In the genomic region with DNA sequence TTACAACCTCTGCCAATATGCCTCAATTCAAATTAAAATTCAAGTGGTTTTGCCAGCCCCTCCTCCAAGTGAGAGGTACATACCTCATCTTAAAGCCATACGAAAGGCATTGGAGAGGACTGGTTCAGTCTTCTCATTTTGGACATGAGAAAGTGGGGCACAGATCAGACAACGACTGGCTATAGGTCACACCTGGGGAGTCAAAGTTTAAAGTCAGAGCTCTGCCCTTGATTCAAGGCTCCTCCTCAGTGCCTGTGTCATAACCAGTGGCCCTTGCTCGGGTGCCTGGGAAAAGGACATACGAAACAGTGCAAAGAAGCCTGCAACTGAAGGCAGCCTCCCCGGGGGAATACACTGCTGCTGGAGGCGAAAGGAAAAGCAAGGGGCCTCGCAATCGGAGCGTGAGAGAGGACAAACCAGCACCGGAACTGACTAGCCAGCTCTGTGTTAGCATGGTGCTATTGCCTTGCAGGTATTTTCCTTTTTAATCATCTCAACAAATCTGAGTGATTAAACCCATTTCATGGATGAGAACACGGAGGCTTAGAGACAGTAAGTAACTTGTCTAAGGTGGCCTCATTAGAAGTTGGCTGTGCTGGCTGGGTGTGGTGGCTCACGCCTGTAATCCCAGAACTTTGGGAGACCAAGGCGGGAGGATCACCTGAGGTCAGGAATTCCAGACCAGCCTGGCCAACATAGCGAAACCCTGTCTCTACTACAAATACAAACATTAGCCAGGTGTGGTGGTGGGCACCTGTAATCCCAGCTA, we compare ENCODE assay signal across 11 cellular contexts. TPM values are rescaled to one million over a fixed set of nuclear protein-coding genes. Genes with fewer than 3 reads are reported as not detected.
A peak's percentile ranks its signal among the peaks of the same experiment; 100 is the strongest.
DNase-seq lines count a peak whose midpoint lies in the region; ATAC-seq and TF ChIP-seq lines count a peak whose summit lies in the region.
"Had no signal": no experiment of that assay in that cellular context is flagged by ENCODE, and none has a peak within 500 bp of the region (broad histone marks: within the 10 kb centered on the region; RNA-seq: fewer than 3 reads in every experiment).

No MANE protein-coding gene starts in this region.

- no peak overlapping the region for H3K9ac ChIP-seq in IMR-90 (ENCODE audit: low read depth, low read length)

- H2AK9ac ChIP-seq in IMR-90 (replicated peaks; ENCODE audit: low read depth, low read length, poor library complexity) = no peak overlapping the region

- no peaks in the 10 kb centered on the region for H3K9me3 Mint-ChIP-seq in T-helper 1 cell treated with Interleukin-12 subunit alpha and Interleukin-12 subunit beta and Interleukin-4 antibody, amounts not matched to agents 30 μg/mL and 1 μg/mL, for 36 hours
- no peaks in the 10 kb centered on the region for H3K9me3 Mint-ChIP-seq in activated CD8-positive, alpha-beta T cell treated with anti-CD3 and anti-CD28 coated beads for 36 hours
- H3K9me3 Mint-ChIP-seq in naive thymus-derived CD8-positive, alpha-beta T cell = no peaks in the 10 kb centered on the region

- no peak overlapping the region for H3K56ac ChIP-seq in IMR-90 (ENCODE audit: extremely low read depth, insufficient read depth, low read length)

- peak overlapping the region; percentile 38; the same call in 1 of the 2 replicates for H2AK5ac ChIP-seq in IMR-90 (ENCODE audit: low read depth, low read length)

- TF ChIP-seq CTCF in IMR-90 (conservative IDR thresholded peaks at IDR 0.05; ENCODE audit: low read depth, low read length) = no peak
- TF ChIP-seq CTCF in activated CD8-positive, alpha-beta T cell treated with anti-CD3 and anti-CD28 coated beads for 36 hours (IDR thresholded peaks at IDR 0.05) = no peak
- no peak for TF ChIP-seq CTCF in vagina (IDR thresholded peaks at IDR 0.05)

- dilution Hi-C loops in IMR-90 (cut with HindIII; ENCODE audit: low sequenced_read_pairs, unreplicated experiment) = no loop called here

- no peak overlapping the region for H2BK5ac ChIP-seq in IMR-90 (ENCODE audit: low read depth, low read length, poor library complexity, severe bottlenecking)

- peak overlapping the region; percentile 85 to 100; a peak in 3 of 4 replicates for H4K8ac ChIP-seq in IMR-90 (ENCODE audit: low read depth in 2 of 2, low read length in 2 of 2)

- no peak overlapping the region for H3K14ac ChIP-seq in IMR-90 (replicated peaks; ENCODE audit: low read depth, low read length)

- H3K4me1 ChIP-seq in IMR-90 (ENCODE audit: control insufficient read depth, insufficient read depth, low read length) (peaks cover 8% of the 10 kb centered on the region), vagina (peaks cover 29% of the 10 kb centered on the region)

- POLR2A ChIA-PET in IMR-90 (lab: Charles Lee; ENCODE audit: unreplicated experiment) = no interaction called here
- POLR2A ChIA-PET in activated CD8-positive, alpha-beta T cell treated with anti-CD3 and anti-CD28 coated beads for 36 hours (lab: Charles Lee) = interaction anchor here (1.6 kb wide), 1 partner anchor 20 kb away, joined by 3 read pairs; no protein-coding TSS in a partner anchor
- POLR2A ChIA-PET in naive thymus-derived CD8-positive, alpha-beta T cell (lab: Charles Lee) = interaction anchor here (1.2 kb wide), 1 partner anchor 9 kb away, joined by 5 read pairs; no protein-coding TSS in a partner anchor

- no peaks in the 10 kb centered on the region for H3K9me3 ChIP-seq in IMR-90 (ENCODE audit: control insufficient read depth, insufficient read depth, low read length)
- no peaks in the 10 kb centered on the region for H3K9me3 ChIP-seq in vagina
- H3K9me3 ChIP-seq: uterus had no signal

- H4K5ac ChIP-seq in IMR-90 (ENCODE audit: low read depth, low read length) = peak overlapping the region; percentile 99

- intact Hi-C loops in IMR-90 (cut with micrococcal nuclease) (loop anchor here (1.0 to 5.0 kb wide), 3 partner anchors 65 to 313 kb away; no protein-coding TSS in a partner anchor), vagina (cut with DNase I) (no loop called here)
- intact Hi-C loops in activated CD8-positive, alpha-beta T cell treated with anti-CD3 and anti-CD28 coated beads for 36 hours (cut with micrococcal nuclease) = no loop called here

- H3K36me3 ChIP-seq in IMR-90 (ENCODE audit: control insufficient read depth, insufficient read depth, low read length) (peaks cover 2% of the 10 kb centered on the region; the same call in 1 of the 2 replicates), vagina (no peaks in the 10 kb centered on the region)
- H3K36me3 ChIP-seq: uterus had no signal

- peak overlapping the region; percentile 42; the same call in 1 of the 3 replicates for H2BK15ac ChIP-seq in IMR-90 (ENCODE audit: low read depth, low read length)

- TF ChIP-seq POLR2A in IMR-90 (IDR thresholded peaks at IDR 0.05; ENCODE audit: low read depth, low read length) = no peak
- no peak for TF ChIP-seq POLR2A in vagina (IDR thresholded peaks at IDR 0.05)

- H3K27ac ChIP-seq in IMR-90 (ENCODE audit: insufficient read depth, low read length) (no peak overlapping the region), vagina (no peak overlapping the region)
- H3K27ac ChIP-seq: SK-N-MC had no signal

- no TSS peak for BruUV-seq in IMR-90 (replicated peaks; lab: Mats Ljungman, UMichigan)

- H3K27me3 ChIP-seq in IMR-90 (ENCODE audit: control insufficient read depth, insufficient read depth, low read length) (no peaks in the 10 kb centered on the region), vagina (no peaks in the 10 kb centered on the region)
- H3K27me3 ChIP-seq: uterus had no signal

- peak overlapping the region; percentile 11 for H3K27ac Mint-ChIP-seq in T-helper 1 cell treated with Interleukin-12 subunit alpha and Interleukin-12 subunit beta and Interleukin-4 antibody, amounts not matched to agents 30 μg/mL and 1 μg/mL, for 36 hours
- H3K27ac Mint-ChIP-seq in activated CD8-positive, alpha-beta T cell treated with anti-CD3 and anti-CD28 coated beads for 36 hours = peak overlapping the region; percentile 48
- peak overlapping the region in 3 of 10 donors; percentile 58 to 92 (median 62) for H3K27ac Mint-ChIP-seq in naive thymus-derived CD8-positive, alpha-beta T cell

- H4K91ac ChIP-seq in IMR-90 (ENCODE audit: insufficient read depth, low read depth, low read length) = no peak overlapping the region

- no peak for ATAC-seq in IMR-90 (ENCODE audit: low read depth)
- no peak for ATAC-seq in activated CD8-positive, alpha-beta T cell treated with anti-CD3 and anti-CD28 coated beads for 36 hours
- no peak for ATAC-seq in naive thymus-derived CD8-positive, alpha-beta T cell

- H3K27me3 Mint-ChIP-seq in T-helper 1 cell treated with Interleukin-12 subunit alpha and Interleukin-12 subunit beta and Interleukin-4 antibody, amounts not matched to agents 30 μg/mL and 1 μg/mL, for 36 hours (ENCODE audit: low read depth) = peaks cover 21% of the 10 kb centered on the region
- no peaks in the 10 kb centered on the region for H3K27me3 Mint-ChIP-seq in activated CD8-positive, alpha-beta T cell treated with anti-CD3 and anti-CD28 coated beads for 36 hours
- peaks cover 0 to 5% (median 3%) of the 10 kb centered on the region in 5 donors for H3K27me3 Mint-ChIP-seq in naive thymus-derived CD8-positive, alpha-beta T cell

- peak overlapping the region; percentile 47; the same call in 1 of the 2 replicates for H3K4ac ChIP-seq in IMR-90 (ENCODE audit: low read depth, low read length)

- peaks cover 5% of the 10 kb centered on the region for H3K36me3 Mint-ChIP-seq in T-helper 1 cell treated with Interleukin-12 subunit alpha and Interleukin-12 subunit beta and Interleukin-4 antibody, amounts not matched to agents 30 μg/mL and 1 μg/mL, for 36 hours (ENCODE audit: low read depth)
- peaks cover 17% of the 10 kb centered on the region for H3K36me3 Mint-ChIP-seq in activated CD8-positive, alpha-beta T cell treated with anti-CD3 and anti-CD28 coated beads for 36 hours (ENCODE audit: low read depth)
- peaks cover 0 to 3% (median 0%) of the 10 kb centered on the region in 3 donors for H3K36me3 Mint-ChIP-seq in naive thymus-derived CD8-positive, alpha-beta T cell

- peak overlapping the region; percentile 9 for H2BK120ac ChIP-seq in IMR-90 (ENCODE audit: low read depth, low read length)

- H3K4me3 ChIP-seq in IMR-90 (ENCODE audit: insufficient read depth, low read depth, low read length) = no peak overlapping the region
- no peak overlapping the region for H3K4me3 ChIP-seq in vagina

- peak overlapping the region; percentile 54 for H2AFZ ChIP-seq in IMR-90 (replicated peaks; ENCODE audit: low read length, poor library complexity)

- DNase-seq in T-helper 1 cell (no peak), IMR-90 (no peak), vagina (ENCODE audit: extremely low spot score in 2 of 2) (no peak), NCI-H510A treated with DMSO at 0.1 percent for 48 hours (lab: John Stamatoyannopoulos, UW) (no peak)
- DNase-seq in activated CD8-positive, alpha-beta T cell treated with anti-CD3 and anti-CD28 coated beads for 36 hours = no peak
- no peak for DNase-seq in naive thymus-derived CD8-positive, alpha-beta T cell
- no peak for DNase-seq in stimulated activated CD4-positive, alpha-beta T cell treated with anti-CD3 and anti-CD28 coated beads, Interleukin-12 subunit alpha, Interleukin-12 subunit beta, amount 100 ng/mL, for 4 hours
- DNase-seq: activated T-cell treated with anti-CD3 and anti-CD28 coated beads, Interleukin-2, amount 50 U/mL, for 1 hour; uterus had no signal

- in situ Hi-C loops in IMR-90 (cut with MboI; ENCODE audit: low sequenced_read_pairs) = no loop called here

- H3K4me3 Mint-ChIP-seq in T-helper 1 cell treated with Interleukin-12 subunit alpha and Interleukin-12 subunit beta and Interleukin-4 antibody, amounts not matched to agents 30 μg/mL and 1 μg/mL, for 36 hours = no peak overlapping the region
- H3K4me3 Mint-ChIP-seq in activated CD8-positive, alpha-beta T cell treated with anti-CD3 and anti-CD28 coated beads for 36 hours = no peak overlapping the region
- H3K4me3 Mint-ChIP-seq in naive thymus-derived CD8-positive, alpha-beta T cell = peak overlapping the region in 7 of 10 donors; percentile 29 to 99 (median 55)

- peaks cover 26% of the 10 kb centered on the region for H3K4me1 Mint-ChIP-seq in T-helper 1 cell treated with Interleukin-12 subunit alpha and Interleukin-12 subunit beta and Interleukin-4 antibody, amounts not matched to agents 30 μg/mL and 1 μg/mL, for 36 hours (ENCODE audit: low read depth)
- H3K4me1 Mint-ChIP-seq in activated CD8-positive, alpha-beta T cell treated with anti-CD3 and anti-CD28 coated beads for 36 hours (ENCODE audit: low read depth) = peaks cover 21% of the 10 kb centered on the region
- H3K4me1 Mint-ChIP-seq in naive thymus-derived CD8-positive, alpha-beta T cell = peaks cover 14 to 44% (median 40%) of the 10 kb centered on the region in 4 donors

- peaks cover 15% of the 10 kb centered on the region for H3K9me1 ChIP-seq in IMR-90 (ENCODE audit: insufficient read depth, low read length)

- H3K23ac ChIP-seq in IMR-90 (ENCODE audit: low read depth, low read length) = no peak overlapping the region

- H2BK20ac ChIP-seq in IMR-90 (ENCODE audit: low read depth, low read length) = no peak overlapping the region

- H4K20me1 ChIP-seq in IMR-90 (ENCODE audit: insufficient read depth, low read length) = peaks cover 8% of the 10 kb centered on the region

- H3K18ac ChIP-seq in IMR-90 (ENCODE audit: low read depth, low read length) = no peak overlapping the region

- CTCF ChIA-PET in IMR-90 (lab: Yijun Ruan, JAX) = interaction anchor here (1.0 kb wide), 1 partner anchor 9 kb away, joined by 6 read pairs; no protein-coding TSS in a partner anchor
- CTCF ChIA-PET in activated CD8-positive, alpha-beta T cell treated with anti-CD3 and anti-CD28 coated beads for 36 hours (lab: Charles Lee) = interaction anchor here (4.6 kb wide), 1 partner anchor 10 kb away, joined by 41 read pairs; no protein-coding TSS in a partner anchor

- TF ChIP-seq RAD21 in IMR-90 (IDR thresholded peaks at IDR 0.05; ENCODE audit: low read length) = no peak

- H3K4me2 ChIP-seq in IMR-90 (ENCODE audit: low read depth, low read length) = no peak overlapping the region

- WGBS in IMR-90 (ENCODE audit: extremely low coverage in 2 of 2, insufficient read length in 1 of 2), 2 experiments = 100% methylated on average over 2 of the region's 14 CpGs; no CpG with 5 or more reads in 1 of the 2 experiments

- peaks cover 3 to 34% of the 10 kb centered on the region in 2 experiments for H3K79me1 ChIP-seq in IMR-90 (ENCODE audit: low read depth in 1 of 2, low read length in 2 of 2)

RNA-seq across cellular contexts. Expression of gene MTPAP, which starts 1.1 kb away (rescaled TPM):
- 21.0 and 23.3 TPM in 2 replicates for total RNA-seq in IMR-90 (2012; rRNA removed)
- 5.2 and 7.8 TPM in 2 replicates for polyA plus RNA-seq in IMR-90 (2012; rRNA removed)
- polyA plus RNA-seq in IMR-90 (2012; cell fraction: cytosol; rRNA removed) = 0.84 and 1.1 TPM in 2 replicates
- 1.1 and 8.7 TPM in 2 replicates for polyA plus RNA-seq in IMR-90 (2012; cell fraction: nucleus; rRNA removed; ENCODE audit: low replicate concordance)
- total RNA-seq in activated CD8-positive, alpha-beta T cell treated with anti-CD3 and anti-CD28 coated beads for 36 hours = 10 to 100 TPM; 47.4 to 55.0 TPM
- total RNA-seq in naive thymus-derived CD8-positive, alpha-beta T cell = 10 to 100 TPM; 23.1 to 27.8 TPM
- polyA plus RNA-seq in naive thymus-derived CD8-positive, alpha-beta T cell = 1 to 10 TPM; 4.7 to 8.2 (median 5.3) TPM
- total RNA-seq in vagina = 9.8 TPM

Comparison
In these comparisons a context has a peak if more than half of its experiments do, and no peak if none do; other contexts are left out.
1. H3K4me3 Mint-ChIP-seq: peak in naive thymus-derived CD8-positive, alpha-beta T cell (7 of 10); none in T-helper 1 cell treated with Interleukin-12 subunit alpha and Interleukin-12 subunit beta and Interleukin-4 antibody, amounts not matched to agents 30 μg/mL and 1 μg/mL, for 36 hours (single experiment) and activated CD8-positive, alpha-beta T cell treated with anti-CD3 and anti-CD28 coated beads for 36 hours (single experiment).